15 cellular contexts compared by ENCODE assay signal in genomic region chr12:64428956-64429355, GRCh38.
DNase-seq lines count a peak whose midpoint lies in the region; ATAC-seq and TF ChIP-seq lines count a peak whose summit lies in the region.
"Had no signal": no experiment of that assay in that cellular context is flagged by ENCODE, and none has a peak within 500 bp of the region (broad histone marks: within the 10 kb centered on the region; RNA-seq: fewer than 3 reads in every experiment).

No MANE protein-coding gene starts in this region.

- peak overlapping the region; percentile 39 for H3K27ac ChIP-seq in C4-2B
- peak overlapping the region; percentile 26 for H3K27ac ChIP-seq in VCaP
- H3K27ac ChIP-seq: GM23248 had no signal

- H3K27ac Mint-ChIP-seq in activated naive CD4-positive, alpha-beta T cell treated with anti-CD3 and anti-CD28 coated beads, Interleukin-2, amount 10 ng/mL, durations not matched to agents 7 days and 5 days: peak overlapping the region; percentile 65
- H3K27ac Mint-ChIP-seq: CD8-positive, alpha-beta T cell had no signal

- CTCF ChIA-PET in activated naive CD4-positive, alpha-beta T cell treated with anti-CD3 and anti-CD28 coated beads, Interleukin-2, amount 10 ng/mL, durations not matched to agents 7 days and 5 days (lab: Charles Lee): no interaction called here

- ATAC-seq in GM18520 (IDR thresholded peaks at IDR 0.05; ENCODE audit: unreplicated experiment): no peak
- ATAC-seq: CD8-positive, alpha-beta T cell had no signal

- TF ChIP-seq CTCF in C4-2B (conservative IDR thresholded peaks at IDR 0.05) (no peak), VCaP (conservative IDR thresholded peaks at IDR 0.05) (no peak)

- no peak overlapping the region for H3K4me3 Mint-ChIP-seq in activated naive CD4-positive, alpha-beta T cell treated with anti-CD3 and anti-CD28 coated beads, Interleukin-2, amount 10 ng/mL, durations not matched to agents 7 days and 5 days
- H3K4me3 Mint-ChIP-seq: CD4-positive, CD25-positive, alpha-beta regulatory T cell; CD8-positive, alpha-beta T cell had no signal

- H3K36me3 Mint-ChIP-seq in activated naive CD4-positive, alpha-beta T cell treated with anti-CD3 and anti-CD28 coated beads, Interleukin-2, amount 10 ng/mL, durations not matched to agents 7 days and 5 days: peaks cover 71% of the 10 kb centered on the region

- no peak for DNase-seq in activated naive CD4-positive, alpha-beta T cell treated with anti-CD3 and anti-CD28 coated beads, Interleukin-2, amount 10 ng/mL, durations not matched to agents 7 days and 5 days
- no peak for DNase-seq in activated naive CD4-positive, alpha-beta T cell treated with anti-CD3 and anti-CD28 coated beads, Interleukin-2, amount 50 U/mL, for 16 hours
- DNase-seq in stimulated activated naive CD4-positive, alpha-beta T cell treated with Interleukin-2 at 50 U/mL for 16 hours (lab: John Stamatoyannopoulos, UW): no peak
- DNase-seq: C1 segment of cervical spinal cord; Caco-2; CD4-positive, CD25-positive, alpha-beta regulatory T cell; CD8-positive, alpha-beta T cell; DMS153; DND-41; GM23248; H7; HCEC 1CT had no signal

- H3K9me3 Mint-ChIP-seq in activated naive CD4-positive, alpha-beta T cell treated with anti-CD3 and anti-CD28 coated beads, Interleukin-2, amount 10 ng/mL, durations not matched to agents 7 days and 5 days: no peaks in the 10 kb centered on the region
- H3K9me3 Mint-ChIP-seq: CD4-positive, CD25-positive, alpha-beta regulatory T cell; CD8-positive, alpha-beta T cell had no signal

- H3K4me1 Mint-ChIP-seq in activated naive CD4-positive, alpha-beta T cell treated with anti-CD3 and anti-CD28 coated beads, Interleukin-2, amount 10 ng/mL, durations not matched to agents 7 days and 5 days: no peaks in the 10 kb centered on the region

- H3K27me3 Mint-ChIP-seq in activated naive CD4-positive, alpha-beta T cell treated with anti-CD3 and anti-CD28 coated beads, Interleukin-2, amount 10 ng/mL, durations not matched to agents 7 days and 5 days: no peaks in the 10 kb centered on the region
- H3K27me3 Mint-ChIP-seq: CD4-positive, CD25-positive, alpha-beta regulatory T cell had no signal
